ENCODE assay signal across 18 cellular contexts in genomic region chr14:60622920-60623263, GRCh38. TPM values are rescaled to one million over a fixed set of nuclear protein-coding genes. Genes with fewer than 3 reads are reported as not detected.
A peak's percentile ranks its signal among the peaks of the same experiment; 100 is the strongest.
DNase-seq lines count a peak whose midpoint lies in the region; ATAC-seq and TF ChIP-seq lines count a peak whose summit lies in the region.
"Had no signal": no experiment of that assay in that cellular context is flagged by ENCODE, and none has a peak within 500 bp of the region (broad histone marks: within the 10 kb centered on the region; RNA-seq: fewer than 3 reads in every experiment).

No MANE protein-coding gene starts in this region.

- no peaks in the 10 kb centered on the region for H3K27me3 ChIP-seq in MM.1S (replicated peaks; ENCODE audit: insufficient read depth, low read length)
- no peaks in the 10 kb centered on the region for H3K27me3 ChIP-seq in CD8-positive, alpha-beta T cell (ENCODE audit: insufficient read depth, low read length)
- H3K27me3 ChIP-seq: tibial artery had no signal

- TF ChIP-seq CTCF in MM.1S (IDR thresholded peaks at IDR 0.05; ENCODE audit: low read length), result no peak
- no peak for TF ChIP-seq CTCF in choroid plexus epithelial cell (conservative IDR thresholded peaks at IDR 0.05; ENCODE audit: low read depth, low read length)
- TF ChIP-seq CTCF in CD8-positive, alpha-beta T cell (IDR thresholded peaks at IDR 0.05), result no peak

- no peaks in the 10 kb centered on the region for H3K36me3 Mint-ChIP-seq in CD8-positive, alpha-beta T cell
- H3K36me3 Mint-ChIP-seq: activated CD4-positive, alpha-beta memory T cell treated with anti-CD3 and anti-CD28 coated beads for 36 hours; IgD-negative memory B cell had no signal

- peaks cover 18% of the 10 kb centered on the region for H3K4me1 ChIP-seq in MM.1S (ENCODE audit: low read length)
- no peaks in the 10 kb centered on the region for H3K4me1 ChIP-seq in CD8-positive, alpha-beta T cell (ENCODE audit: insufficient read depth, low read length)

- no peak overlapping the region for H3K27ac Mint-ChIP-seq in CD8-positive, alpha-beta T cell
- H3K27ac Mint-ChIP-seq: activated CD4-positive, alpha-beta memory T cell treated with anti-CD3 and anti-CD28 coated beads for 36 hours; IgD-negative memory B cell had no signal

- H3K4me3 ChIP-seq in MM.1S (ENCODE audit: low read length), result no peak overlapping the region
- H3K4me3 ChIP-seq in choroid plexus epithelial cell (ENCODE audit: low read depth, low read length), result no peak overlapping the region
- H3K4me3 ChIP-seq in CD8-positive, alpha-beta T cell (ENCODE audit: low read depth, low read length), result no peak overlapping the region
- H3K4me3 ChIP-seq: PC-9, tibial artery had no signal

- H3K4me3 Mint-ChIP-seq in CD8-positive, alpha-beta T cell, result no peak overlapping the region
- H3K4me3 Mint-ChIP-seq: activated CD4-positive, alpha-beta memory T cell treated with anti-CD3 and anti-CD28 coated beads for 36 hours; IgD-negative memory B cell had no signal

- peaks cover 21% of the 10 kb centered on the region for H3K27me3 Mint-ChIP-seq in CD8-positive, alpha-beta T cell (ENCODE audit: low read depth)

- peak overlapping the region; percentile 35 for H3K4me2 ChIP-seq in MM.1S (ENCODE audit: low read depth, low read length)
- H3K4me2 ChIP-seq: PC-9 had no signal

- no peak overlapping the region for H3K9ac ChIP-seq in MM.1S (ENCODE audit: low read length)

- no peaks in the 10 kb centered on the region for H3K9me3 ChIP-seq in MM.1S (replicated peaks; ENCODE audit: insufficient read depth, low read length)
- H3K9me3 ChIP-seq in CD8-positive, alpha-beta T cell (ENCODE audit: low read length), result no peaks in the 10 kb centered on the region
- H3K9me3 ChIP-seq: tibial artery had no signal

- no peak for ATAC-seq in CD8-positive, alpha-beta T cell
- ATAC-seq: HCT116 had no signal

- POLR2A ChIA-PET in CD8-positive, alpha-beta T cell (lab: Charles Lee), result no interaction called here

- intact Hi-C loops in CD8-positive, alpha-beta T cell (cut with DNase I, micrococcal nuclease), result no loop called here

- H3K79me2 ChIP-seq in MM.1S (ENCODE audit: low read length), result no peaks in the 10 kb centered on the region

- H3K9me3 Mint-ChIP-seq in CD8-positive, alpha-beta T cell, result no peaks in the 10 kb centered on the region
- H3K9me3 Mint-ChIP-seq: activated CD4-positive, alpha-beta memory T cell treated with anti-CD3 and anti-CD28 coated beads for 36 hours; IgD-negative memory B cell had no signal

- no peak overlapping the region for H2AFZ ChIP-seq in MM.1S (ENCODE audit: low read length)
- H2AFZ ChIP-seq: PC-9 had no signal

- no peaks in the 10 kb centered on the region for H3F3A ChIP-seq in MM.1S (ENCODE audit: insufficient read depth, low read length)

- DNase-seq in EH (ENCODE audit: low read depth) (peak; percentile 50), MM.1S (peak; percentile 44), choroid plexus epithelial cell (ENCODE audit: low read depth) (peak; percentile 92), renal cortical epithelial cell (ENCODE audit: low read depth) (peak; percentile 80), GDM1 (lab: John Stamatoyannopoulos, UW) (no peak), NCI-H1048 (lab: John Stamatoyannopoulos, UW) (no peak), HuH-7.5 (ENCODE audit: low spot score) (no peak)
- DNase-seq in CD8-positive, alpha-beta T cell, result no peak
- DNase-seq: activated CD4-positive, alpha-beta memory T cell treated with anti-CD3 and anti-CD28 coated beads for 36 hours; activated T-cell treated with anti-CD3 and anti-CD28 coated beads, Interleukin-2, amount 50 U/mL, for 48 hours; head of caudate nucleus; islet precursor cell; NCI-H1694 treated with DMSO at 0.1 percent for 48 hours; PC-9; right cardiac atrium; tibial artery had no signal

- H3K36me3 ChIP-seq in MM.1S (replicated peaks; ENCODE audit: insufficient read depth, low read length), result no peaks in the 10 kb centered on the region
- no peaks in the 10 kb centered on the region for H3K36me3 ChIP-seq in CD8-positive, alpha-beta T cell (ENCODE audit: insufficient read depth, low read length)
- H3K36me3 ChIP-seq: tibial artery had no signal

- CTCF ChIA-PET in CD8-positive, alpha-beta T cell (lab: Charles Lee), result interaction anchor here (1.4 to 6.2 kb wide), 3 partner anchors 403 to 629 kb away, joined by 14 to 76 read pairs (median 22); no protein-coding TSS in a partner anchor

- no peak overlapping the region for H3K27ac ChIP-seq in MM.1S (ENCODE audit: low read length)
- no peak overlapping the region for H3K27ac ChIP-seq in CD8-positive, alpha-beta T cell (ENCODE audit: low read depth, low read length)
- H3K27ac ChIP-seq: PC-9 had no signal

- no peaks in the 10 kb centered on the region for H3K4me1 Mint-ChIP-seq in CD8-positive, alpha-beta T cell (ENCODE audit: low read depth)

- no peaks in the 10 kb centered on the region for H3K9me2 ChIP-seq in MM.1S (replicated peaks; ENCODE audit: insufficient read depth, low read length)

- no peaks in the 10 kb centered on the region for H4K20me1 ChIP-seq in MM.1S (ENCODE audit: insufficient read depth, low read length)

RNA-seq across cellular contexts. Expression of gene SIX1, which starts 26.4 kb away (rescaled TPM):
- total RNA-seq in renal cortical epithelial cell, result 1.2 and 7.6 TPM in 2 replicates
- not detected for total RNA-seq in CD8-positive, alpha-beta T cell
- total RNA-seq: activated CD4-positive, alpha-beta memory T cell treated with anti-CD3 and anti-CD28 coated beads for 36 hours; right cardiac atrium had no signal

Comparison
In these comparisons a context has a peak if more than half of its experiments do, and no peak if none do; other contexts are left out.
1. DNase-seq: peak in EH (single experiment), MM.1S (single experiment), choroid plexus epithelial cell (single experiment) and renal cortical epithelial cell (single experiment); none in CD8-positive, alpha-beta T cell (0 of 7), GDM1 (single experiment), NCI-H1048 (single experiment) and HuH-7.5 (single experiment).